In the genomic region with DNA sequence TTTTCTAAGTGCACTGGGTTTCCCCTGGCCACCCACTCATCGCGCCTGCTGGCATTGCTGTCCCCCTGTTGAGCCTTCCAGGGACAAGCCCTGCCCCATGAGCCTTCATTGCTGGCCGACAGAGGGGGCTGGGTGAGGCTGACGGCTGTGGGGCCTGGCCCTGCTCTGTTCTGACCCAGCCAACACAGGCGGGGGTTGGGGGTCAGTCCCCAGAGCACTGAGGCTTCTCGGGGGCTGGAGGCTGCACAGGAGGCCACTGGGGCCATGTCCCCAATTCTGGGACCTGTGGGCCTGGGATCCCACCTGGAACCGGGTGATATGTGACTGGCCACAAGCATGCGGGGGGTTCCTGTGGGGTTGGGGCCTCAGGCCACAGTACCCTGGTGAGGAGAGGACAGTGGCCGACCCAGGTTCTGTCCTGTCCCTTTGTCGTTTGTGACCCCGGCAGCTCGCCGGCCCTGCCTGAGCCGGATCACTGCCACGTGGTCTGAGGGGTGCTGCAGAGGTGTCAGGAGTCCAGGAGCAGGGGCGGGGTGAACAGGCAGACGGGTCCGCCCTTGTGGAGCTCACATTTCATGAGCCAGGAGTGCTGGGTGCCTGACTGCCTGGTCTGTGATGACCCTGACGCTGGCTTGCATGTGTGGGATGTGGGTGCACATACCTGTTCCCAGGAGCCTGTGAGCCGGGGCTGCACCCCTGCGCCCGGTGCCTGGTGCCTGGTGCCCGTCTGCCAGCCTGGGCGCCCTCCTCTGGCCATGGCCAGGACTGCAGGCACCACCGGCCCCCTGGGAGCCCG, we compare ENCODE assay signal across 1 cellular context.
TF ChIP-seq lines count a peak whose summit lies in the region.

No MANE protein-coding gene starts in this region.

TF ChIP-seq in H1, 55 proteins besides CTCF, POLR2A, EP300 and RAD21:
- TF ChIP-seq ZNF274 (IDR thresholded peaks at IDR 0.05; ENCODE audit: borderline replicate concordance, extremely low read depth, low read length) = no peak
- no peak for TF ChIP-seq SP2 (IDR thresholded peaks at IDR 0.05; ENCODE audit: low read length)
- peak; percentile 82; the same call in 1 of the 2 replicates for TF ChIP-seq GABPA (IDR thresholded peaks at IDR 0.05; ENCODE audit: borderline replicate concordance, insufficient read depth, low read length)
- no peak for TF ChIP-seq SP1 (IDR thresholded peaks at IDR 0.05; ENCODE audit: low read depth, low read length)
- no peak; the same call in 1 of the 2 replicates for TF ChIP-seq POLR2AphosphoS5 (IDR thresholded peaks at IDR 0.05; ENCODE audit: low read depth, low read length)
- TF ChIP-seq SP4 (IDR thresholded peaks at IDR 0.05; ENCODE audit: low read length) = no peak
- no peak for TF ChIP-seq RBBP5 (IDR thresholded peaks at IDR 0.05; ENCODE audit: borderline replicate concordance, low read depth, low read length)
- TF ChIP-seq, protein P1, sequence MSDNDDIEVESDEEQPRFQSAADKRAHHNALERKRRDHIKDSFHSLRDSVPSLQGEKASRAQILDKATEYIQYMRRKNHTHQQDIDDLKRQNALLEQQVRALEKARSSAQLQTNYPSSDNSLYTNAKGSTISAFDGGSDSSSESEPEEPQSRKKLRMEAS (IDR thresholded peaks at IDR 0.05) = peak; percentile 78
- no peak for TF ChIP-seq CEBPB (IDR thresholded peaks at IDR 0.05; ENCODE audit: low read depth, low read length)
- peak; percentile 69 for TF ChIP-seq YY1 (IDR thresholded peaks at IDR 0.05; ENCODE audit: low read depth, low read length)
- TF ChIP-seq EGR1 (IDR thresholded peaks at IDR 0.05; ENCODE audit: borderline replicate concordance, low read depth, low read length) = 0 out of 2 replicates have a peak, but pooled peaks have one; percentile 37
- TF ChIP-seq JUND (IDR thresholded peaks at IDR 0.05; ENCODE audit: low read length) = no peak
- TF ChIP-seq JUN (IDR thresholded peaks at IDR 0.05; ENCODE audit: low read depth, low read length) = no peak
- TF ChIP-seq CREB1 (IDR thresholded peaks at IDR 0.05) = no peak
- TF ChIP-seq CTBP2 (IDR thresholded peaks at IDR 0.05; ENCODE audit: borderline replicate concordance, insufficient read depth, insufficient read length, low read length) = no peak
- 0 out of 2 replicates have a peak, but pooled peaks have one; percentile 25 for TF ChIP-seq ATF2 (IDR thresholded peaks at IDR 0.05; ENCODE audit: low read length)
